In the genomic region with DNA sequence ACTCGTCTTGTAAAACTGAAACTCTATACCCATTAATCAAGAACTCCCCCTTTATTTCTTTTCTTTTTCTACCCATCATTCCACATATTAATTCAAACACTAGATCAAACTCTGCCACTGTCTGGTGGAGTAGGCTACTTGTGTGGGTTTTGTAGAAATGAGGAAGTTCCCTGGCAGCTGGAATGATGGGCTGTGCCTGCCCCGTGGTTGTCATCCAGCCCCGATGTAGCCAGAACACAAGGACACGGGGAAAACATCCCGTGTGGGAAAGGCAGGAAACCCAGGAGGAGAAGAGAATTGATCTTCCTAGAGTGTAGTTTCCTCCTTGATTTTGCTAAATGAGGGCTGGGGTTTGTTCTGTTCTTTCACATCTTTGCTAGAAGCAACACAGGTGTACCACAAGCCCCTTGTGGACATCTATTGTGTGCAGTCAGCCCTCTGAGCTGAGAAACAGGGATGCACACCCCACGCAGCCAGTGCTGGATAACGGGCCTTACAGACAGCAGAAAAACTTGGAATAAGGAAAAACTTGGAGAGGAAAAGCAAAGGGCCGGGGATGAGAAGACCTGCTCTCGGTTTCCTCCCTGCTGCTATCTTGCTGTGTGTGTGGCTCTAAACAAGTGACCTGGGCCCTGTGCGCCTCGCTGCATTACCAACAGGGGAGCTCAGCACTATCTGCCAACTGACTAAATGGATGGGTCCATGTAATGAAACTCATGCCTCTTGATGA, we compare ENCODE assay signal across 15 cellular contexts.
A peak's percentile ranks its signal among the peaks of the same experiment; 100 is the strongest.
DNase-seq lines count a peak whose midpoint lies in the region; ATAC-seq and TF ChIP-seq lines count a peak whose summit lies in the region.
"Had no signal": no experiment of that assay in that cellular context is flagged by ENCODE, and none has a peak within 500 bp of the region (broad histone marks: within the 10 kb centered on the region; RNA-seq: fewer than 3 reads in every experiment).

No MANE protein-coding gene starts in this region.

- peak overlapping the region; percentile 80 for H3K27ac Mint-ChIP-seq in activated naive CD8-positive, alpha-beta T cell treated with anti-CD3 and anti-CD28 coated beads for 36 hours
- no peak overlapping the region for H3K27ac Mint-ChIP-seq in stimulated activated naive B cell treated with anti-CD40 and anti-IgM and Interleukin-4, amounts not matched to agents 10 μg/mL and 1 μg/mL and 100 μg/mL, for 72 hours
- H3K27ac Mint-ChIP-seq: nephron had no signal

- H3K4me3 Mint-ChIP-seq in activated naive CD8-positive, alpha-beta T cell treated with anti-CD3 and anti-CD28 coated beads for 36 hours: peak overlapping the region; percentile 33
- H3K4me3 Mint-ChIP-seq in stimulated activated naive B cell treated with anti-CD40 and anti-IgM and Interleukin-4, amounts not matched to agents 10 μg/mL and 1 μg/mL and 100 μg/mL, for 72 hours: no peak overlapping the region
- H3K4me3 Mint-ChIP-seq: nephron had no signal

- no peaks in the 10 kb centered on the region for H3K27me3 Mint-ChIP-seq in activated naive CD8-positive, alpha-beta T cell treated with anti-CD3 and anti-CD28 coated beads for 36 hours
- H3K27me3 Mint-ChIP-seq in stimulated activated naive B cell treated with anti-CD40 and anti-IgM and Interleukin-4, amounts not matched to agents 10 μg/mL and 1 μg/mL and 100 μg/mL, for 72 hours: no peaks in the 10 kb centered on the region

- H3K4me1 Mint-ChIP-seq in activated naive CD8-positive, alpha-beta T cell treated with anti-CD3 and anti-CD28 coated beads for 36 hours: peaks cover 79% of the 10 kb centered on the region
- peaks cover 30 to 52% of the 10 kb centered on the region in 2 donors for H3K4me1 Mint-ChIP-seq in stimulated activated naive B cell treated with anti-CD40 and anti-IgM and Interleukin-4, amounts not matched to agents 10 μg/mL and 1 μg/mL and 100 μg/mL, for 72 hours

- peaks cover 26% of the 10 kb centered on the region for H3K36me3 Mint-ChIP-seq in activated naive CD8-positive, alpha-beta T cell treated with anti-CD3 and anti-CD28 coated beads for 36 hours
- peaks cover 6 to 25% of the 10 kb centered on the region in 2 donors for H3K36me3 Mint-ChIP-seq in stimulated activated naive B cell treated with anti-CD40 and anti-IgM and Interleukin-4, amounts not matched to agents 10 μg/mL and 1 μg/mL and 100 μg/mL, for 72 hours

- no peak overlapping the region for H3K4me3 ChIP-seq in NB4 (ENCODE audit: low read depth, low read length)
- H3K4me3 ChIP-seq: heart left ventricle had no signal

- no peak for TF ChIP-seq CTCF in NB4 (IDR thresholded peaks at IDR 0.05; ENCODE audit: low read depth, low read length)

- DNase-seq in SIG-M5 treated with dmso at 0.1 percent for 504 hours (lab: John Stamatoyannopoulos, UW; ENCODE audit: unreplicated experiment) (peak; percentile 36), SIG-M5 (lab: John Stamatoyannopoulos, UW) (no peak), NB4 (ENCODE audit: low read depth) (peak; percentile 53), inferior parietal cortex (ENCODE audit: extremely low spot score) (no peak)
- DNase-seq in activated naive CD8-positive, alpha-beta T cell treated with anti-CD3 and anti-CD28 coated beads for 36 hours: no peak
- DNase-seq in stimulated activated naive B cell treated with anti-CD40 and anti-IgM and Interleukin-4, amounts not matched to agents 10 μg/mL and 1 μg/mL and 100 μg/mL, for 72 hours: no peak
- DNase-seq: 8988T, heart left ventricle, NCI-H1048, RPMI8226 had no signal

- TF ChIP-seq POLR2A in NB4 (IDR thresholded peaks at IDR 0.05; ENCODE audit: extremely low read depth, insufficient read length): no peak
- no peak for TF ChIP-seq POLR2A in GM18505 (IDR thresholded peaks at IDR 0.05; ENCODE audit: borderline replicate concordance, extremely low read depth, insufficient read depth, insufficient read length)

- peak; percentile 45 to 57 for ATAC-seq in stimulated activated naive B cell treated with anti-CD40 and anti-IgM and Interleukin-4, amounts not matched to agents 10 μg/mL and 1 μg/mL and 100 μg/mL, for 72 hours (replicated peaks)
- ATAC-seq in GM21447 (IDR thresholded peaks at IDR 0.05; ENCODE audit: unreplicated experiment): no peak
- ATAC-seq in GM18505 (IDR thresholded peaks at IDR 0.05; ENCODE audit: unreplicated experiment): no peak
- ATAC-seq: heart left ventricle, left lobe of liver had no signal

- peaks cover 4% of the 10 kb centered on the region for H3K9me3 Mint-ChIP-seq in activated naive CD8-positive, alpha-beta T cell treated with anti-CD3 and anti-CD28 coated beads for 36 hours
- no peaks in the 10 kb centered on the region for H3K9me3 Mint-ChIP-seq in stimulated activated naive B cell treated with anti-CD40 and anti-IgM and Interleukin-4, amounts not matched to agents 10 μg/mL and 1 μg/mL and 100 μg/mL, for 72 hours
- H3K9me3 Mint-ChIP-seq: activated T-helper 2 cell treated with anti-CD3 and anti-CD28 coated beads, Interferon-gamma antibody, Interleukin-2, Interleukin-4, amounts not matched to agents 10 μg/mL and 5 μg/mL and 100 μg/mL, durations not matched to agents 14 hours and 24 hours and 36 hours; nephron had no signal

Comparison
In these comparisons a context has a peak if more than half of its experiments do, and no peak if none do; other contexts are left out.
1. DNase-seq: peak in SIG-M5 treated with dmso at 0.1 percent for 504 hours (single experiment) and NB4 (single experiment); none in SIG-M5 (single experiment), activated naive CD8-positive, alpha-beta T cell treated with anti-CD3 and anti-CD28 coated beads for 36 hours (single experiment), stimulated activated naive B cell treated with anti-CD40 and anti-IgM and Interleukin-4, amounts not matched to agents 10 μg/mL and 1 μg/mL and 100 μg/mL, for 72 hours (single experiment) and inferior parietal cortex (single experiment).
2. ATAC-seq: peak in stimulated activated naive B cell treated with anti-CD40 and anti-IgM and Interleukin-4, amounts not matched to agents 10 μg/mL and 1 μg/mL and 100 μg/mL, for 72 hours (2 of 2); none in GM21447 (single experiment) and GM18505 (single experiment).